In the genomic region with DNA sequence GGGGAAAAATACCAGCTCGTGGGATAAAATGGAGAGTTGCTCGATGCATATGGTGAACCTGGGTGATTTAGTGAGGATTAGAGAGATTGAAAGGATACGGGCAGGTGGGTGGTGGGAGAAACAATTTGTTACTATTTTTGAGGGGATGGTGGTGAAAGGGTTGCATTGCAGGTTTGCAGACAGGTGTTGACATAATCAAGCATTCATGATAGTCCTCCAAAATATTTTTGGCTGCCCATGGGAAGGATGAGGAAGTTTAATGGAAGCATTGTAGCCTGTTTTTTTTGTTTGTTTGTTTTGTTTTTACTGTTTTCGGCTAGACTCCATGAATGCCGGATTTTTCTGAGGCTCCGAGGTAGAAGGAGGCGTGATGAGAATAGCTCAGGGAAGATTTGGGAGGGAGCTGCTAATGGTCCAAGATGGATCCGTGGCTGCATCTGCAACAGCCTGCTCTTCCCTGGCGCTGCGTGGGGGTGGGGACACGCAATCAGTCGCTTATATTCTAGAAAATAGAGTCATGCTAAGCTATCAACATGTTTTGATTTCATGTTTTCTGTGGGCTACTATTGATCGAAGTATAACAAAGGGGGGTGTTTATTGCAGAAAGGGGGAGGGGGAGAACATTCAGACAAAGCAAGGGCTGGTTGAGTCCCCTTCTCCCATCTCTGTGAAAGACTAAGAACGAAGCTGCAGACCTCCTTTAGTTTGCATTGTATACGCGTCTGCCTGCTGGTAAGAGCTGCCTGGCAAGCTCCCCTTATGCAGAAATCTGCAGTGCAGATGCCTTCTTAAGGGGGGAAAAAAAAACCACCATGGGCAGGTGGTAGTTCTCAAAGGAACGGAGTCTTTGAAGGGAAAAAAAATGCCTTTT, we compare ENCODE assay signal across 8 cellular contexts. TPM values are rescaled to one million over a fixed set of nuclear protein-coding genes. Genes with fewer than 3 reads are reported as not detected.
DNase-seq lines count a peak whose midpoint lies in the region; ATAC-seq and TF ChIP-seq lines count a peak whose summit lies in the region.

No MANE protein-coding gene starts in this region.

- intact Hi-C loops in OCI-LY7 (cut with micrococcal nuclease; ENCODE audit: unreplicated experiment) (no loop called here), left colon (cut with DNase I, micrococcal nuclease) (no loop called here)

- peak overlapping the region; percentile 72; the same call in 1 of the 2 replicates for H2AFZ ChIP-seq in OCI-LY7 (ENCODE audit: low read length)

- peaks cover 5% of the 10 kb centered on the region; the same call in 1 of the 2 replicates for H4K20me1 ChIP-seq in OCI-LY7 (ENCODE audit: insufficient read depth, low read length)

- CTCF ChIA-PET in OCI-LY7 (lab: Charles Lee; ENCODE audit: unreplicated experiment), result interaction anchor here (0.5 to 0.6 kb wide), 2 partner anchors 53 to 334 kb away, joined by 3 read pairs; no protein-coding TSS in a partner anchor

- peaks cover 19% of the 10 kb centered on the region for H3K4me1 ChIP-seq in OCI-LY7 (ENCODE audit: insufficient read depth, low read length, poor library complexity, severe bottlenecking)

- H3K4me2 ChIP-seq in OCI-LY7 (ENCODE audit: low read length), result peak overlapping the region; percentile 94

- no peaks in the 10 kb centered on the region for H3K9me3 ChIP-seq in OCI-LY7 (ENCODE audit: low read length)

- H3K27ac ChIP-seq in OCI-LY7 (ENCODE audit: low read depth, low read length, poor library complexity, severe bottlenecking), result peak overlapping the region; percentile 85
- peak overlapping the region; percentile 94 for H3K27ac ChIP-seq in caudate nucleus (ENCODE audit: low read depth, low read length)

- peaks cover 51% of the 10 kb centered on the region for H3K79me2 ChIP-seq in OCI-LY7 (ENCODE audit: insufficient read depth, low read depth, low read length)

- H3K36me3 ChIP-seq in OCI-LY7 (ENCODE audit: insufficient read depth, low read length), result peaks cover 9% of the 10 kb centered on the region; the same call in 1 of the 2 replicates

- POLR2A ChIA-PET in OCI-LY7 (lab: Charles Lee), result interaction anchor here (0.6 to 2.9 kb wide), 11 partner anchors 11 to 1140 kb away, joined by 3 to 27 read pairs (median 4); a partner anchor contains a TSS

- H3K9me2 ChIP-seq in OCI-LY7 (ENCODE audit: insufficient read depth, low read length), result no peaks in the 10 kb centered on the region

- peak; percentile 55 for DNase-seq in GM03348 (ENCODE audit: low spot score)
- peak; percentile 62 for DNase-seq in OCI-LY7 (ENCODE audit: low spot score)
- DNase-seq in caudate nucleus (lab: John Stamatoyannopoulos, UW), result peak in 53 of 61 donors; percentile 10 to 76 (median 35)
- DNase-seq in left colon, result peak in 1 of 2 donors; percentile 64
- peak; percentile 21 for DNase-seq in stimulated activated CD4-positive, alpha-beta T cell treated with anti-CD3 and anti-CD28 coated beads, Interleukin-4, amount 100 ng/mL, for 24 hours
- DNase-seq in COLO829 (ENCODE audit: low spot score), result no peak
- DNase-seq in NCI-H2196 treated with DMSO at 0.1 percent for 48 hours (lab: John Stamatoyannopoulos, UW; ENCODE audit: unreplicated experiment), result no peak

- peak overlapping the region; percentile 82 for H3K4me3 ChIP-seq in OCI-LY7 (ENCODE audit: low read depth, low read length, poor library complexity, severe bottlenecking)

- TF ChIP-seq CTCF in OCI-LY7 (conservative IDR thresholded peaks at IDR 0.05; ENCODE audit: low read length), result peak; percentile 46; the same call in 1 of the 2 replicates

- ATAC-seq in HG03064 (IDR thresholded peaks at IDR 0.05; ENCODE audit: low read depth, unreplicated experiment) (peak; percentile 11), left colon (peak; percentile 38)

- no TSS peak for BruUV-seq in OCI-LY7 (replicated peaks; lab: Mats Ljungman, UMichigan)

RNA-seq across cellular contexts. Expression of a gene that starts 1.0 kb away (rescaled TPM):
- 34.0 and 36.9 TPM in 2 replicates for total RNA-seq in OCI-LY7 (2014; rRNA removed; shearing (Covaris generic))
- total RNA-seq in OCI-LY7 (2022) (69.3 and 78.6 TPM in 2 replicates), left colon (100 to 1,000 TPM; 121 to 124 TPM)

RNA-seq across cellular contexts. Expression of a gene that starts 11.1 kb away (rescaled TPM):
- total RNA-seq in OCI-LY7 (2014; rRNA removed; shearing (Covaris generic)), result 15.7 and 23.2 TPM in 2 replicates
- total RNA-seq in OCI-LY7 (2022) (35.7 and 37.9 TPM in 2 replicates), left colon (10 to 100 TPM; 54.5 to 56.6 TPM)

Comparison
In these comparisons a context has a peak if more than half of its experiments do, and no peak if none do; other contexts are left out.
1. DNase-seq: peak in GM03348 (single experiment), OCI-LY7 (single experiment), caudate nucleus (53 of 61) and stimulated activated CD4-positive, alpha-beta T cell treated with anti-CD3 and anti-CD28 coated beads, Interleukin-4, amount 100 ng/mL, for 24 hours (single experiment); none in COLO829 (single experiment) and NCI-H2196 treated with DMSO at 0.1 percent for 48 hours (single experiment).